In genomic region chr12:124579921-124580517, GRCh38 we compare ENCODE assay signal across 28 cellular contexts.
"Had no signal": no experiment of that assay in that cellular context is flagged by ENCODE, and none has a peak within 500 bp of the region (broad histone marks: within the 10 kb centered on the region; RNA-seq: fewer than 3 reads in every experiment).

No MANE protein-coding gene starts in this region.

- H3K4me3 ChIP-seq: colonic mucosa, esophagus squamous epithelium, gastrocnemius medialis, heart right ventricle, left lung, lower lobe of right lung, mucosa of descending colon had no signal

- H3K9me3 ChIP-seq: colonic mucosa, gastrocnemius medialis, lower lobe of right lung had no signal

- H3K27ac ChIP-seq: colonic mucosa, epithelial cell of prostate, esophagus squamous epithelium, gastrocnemius medialis, heart right ventricle, left lung, lower lobe of right lung had no signal

- H3K4me1 ChIP-seq: colonic mucosa, gastrocnemius medialis had no signal

- H3K4me3 Mint-ChIP-seq: dendritic cell treated with granulocyte-macrophage colony-stimulating factor and Interleukin-4, amounts not matched to agents 40 ng/mL and 50 ng/mL, for 4 days; effector memory CD8-positive, alpha-beta T cell; endodermal cell; mesothelial cell of epicardium; naive B cell had no signal

- H3K36me3 ChIP-seq: colonic mucosa, esophagus squamous epithelium, gastrocnemius medialis, heart right ventricle, left lung, lower lobe of right lung had no signal

- FAIRE-seq: endometrium, islet of Langerhans, keratinocyte had no signal

- DNase-seq: colonic mucosa; cortex of kidney; effector CD8-positive, alpha-beta T cell; effector memory CD8-positive, alpha-beta T cell; endodermal cell; erythroblast; esophagus squamous epithelium; foreskin fibroblast; foreskin melanocyte; gastrocnemius medialis; glutamatergic neuron; head of caudate nucleus; heart right ventricle; hippocampal formation; left cardiac atrium; left lung; left ventricle myocardium superior; lower lobe of right lung; mesenchymal stem cell; mucosa of descending colon; naive B cell had no signal

- H3K4me1 Mint-ChIP-seq: endodermal cell, naive B cell had no signal

- H3K27me3 ChIP-seq: colonic mucosa, esophagus squamous epithelium, gastrocnemius medialis, heart right ventricle, left lung had no signal

- ATAC-seq: effector memory CD8-positive, alpha-beta T cell; esophagus mucosa; gastrocnemius medialis; heart right ventricle; left cardiac atrium; left lung; left ventricle myocardium superior; lower lobe of right lung; mucosa of descending colon had no signal

- H3K27ac Mint-ChIP-seq: dendritic cell treated with granulocyte-macrophage colony-stimulating factor and Interleukin-4, amounts not matched to agents 40 ng/mL and 50 ng/mL, for 4 days; effector memory CD8-positive, alpha-beta T cell; endodermal cell; mesothelial cell of epicardium had no signal
